Comparison of ENCODE assay signal across 8 cellular contexts in the genomic region with DNA sequence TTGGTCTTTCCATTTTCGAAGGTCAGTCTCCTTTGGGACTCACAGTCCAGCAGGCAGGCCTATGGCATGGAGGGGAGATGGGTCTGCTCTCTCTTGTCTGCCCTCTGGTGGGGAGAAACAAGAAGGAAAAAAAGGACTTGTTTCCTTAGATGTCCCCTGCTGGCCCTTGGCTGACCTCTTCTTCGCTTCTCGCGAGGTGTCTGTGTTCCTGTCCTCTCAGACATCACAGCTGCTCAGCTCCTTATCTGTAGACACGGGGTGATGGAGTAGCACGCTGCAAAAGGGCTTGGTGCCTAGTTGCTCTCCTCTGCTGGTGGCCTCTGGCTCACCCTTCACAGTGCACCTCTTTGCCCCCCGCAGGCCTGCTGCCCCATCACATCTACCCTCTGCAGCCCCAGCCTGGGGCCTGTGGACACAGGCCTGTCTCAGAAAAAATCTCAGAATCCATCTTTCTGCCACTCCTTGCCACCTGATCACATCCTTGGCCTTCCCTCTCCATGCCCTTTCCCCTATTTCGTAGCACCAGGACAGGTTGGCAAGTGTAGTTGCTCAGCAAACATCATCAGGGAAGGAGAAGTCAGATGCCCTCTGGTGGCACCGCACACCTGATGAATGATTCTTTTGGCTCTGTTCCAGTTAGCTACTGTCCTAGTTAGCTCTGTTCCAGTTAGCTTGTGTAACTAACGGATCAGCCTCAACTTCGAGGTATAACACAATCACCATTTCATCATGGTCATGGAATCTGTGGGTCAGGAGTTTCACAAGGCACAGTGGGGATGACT. TPM values are rescaled to one million over a fixed set of nuclear protein-coding genes. Genes with fewer than 3 reads are reported as not detected.
A peak's percentile ranks its signal among the peaks of the same experiment; 100 is the strongest.
DNase-seq lines count a peak whose midpoint lies in the region; ATAC-seq, FAIRE-seq and TF ChIP-seq lines count a peak whose summit lies in the region.

No MANE protein-coding gene starts in this region.

- peak; percentile 41 to 56 (median 50) for TF ChIP-seq CTCF in pancreas (IDR thresholded peaks at IDR 0.05)

- H3K27ac ChIP-seq in pancreas: peak overlapping the region in 1 of 4 donors; percentile 22

- peaks cover 4% of the 10 kb centered on the region for H3K27me3 ChIP-seq in adipocyte (replicated peaks; ENCODE audit: control insufficient read depth, insufficient read depth, low read length)
- H3K27me3 ChIP-seq in pancreas: no peaks in the 10 kb centered on the region

- H3K9ac ChIP-seq in adipocyte (ENCODE audit: low read length): no peak overlapping the region

- H3K36me3 ChIP-seq in adipocyte (ENCODE audit: control insufficient read depth, insufficient read depth, low read length, severe bottlenecking) (no peaks in the 10 kb centered on the region), pancreas (no peaks in the 10 kb centered on the region)

- H3K4me1 ChIP-seq in adipocyte (ENCODE audit: control insufficient read depth, insufficient read depth, low read length): peaks cover 25% of the 10 kb centered on the region
- H3K4me1 ChIP-seq in pancreas: peaks cover 0 to 6% (median 0%) of the 10 kb centered on the region in 3 donors

- DNase-seq in DMS 273 treated with DMSO at 0.1 percent for 48 hours (lab: John Stamatoyannopoulos, UW) (peak; percentile 64), HuH-7.5 (ENCODE audit: low spot score) (peak; percentile 68), OCI-M2 (lab: John Stamatoyannopoulos, UW; ENCODE audit: unreplicated experiment) (peak; percentile 13), adipocyte (ENCODE audit: low read depth) (peak; percentile 86), Right ventricle myocardium superior (peak; percentile 88), pancreas (peak in 4 of 6 donors; percentile 51 to 74 (median 64))

- no peaks in the 10 kb centered on the region for H3K9me3 ChIP-seq in adipocyte (ENCODE audit: control insufficient read depth, low read length)
- no peaks in the 10 kb centered on the region for H3K9me3 ChIP-seq in pancreas

- intact Hi-C loops in Right ventricle myocardium superior (cut with DNase I): loop anchor here (5.0 kb wide), 1 partner anchor 123 kb away; no protein-coding TSS in a partner anchor
- intact Hi-C loops in pancreas (cut with DNase I): loop anchor here in 2 of 3 donors (5.0 to 10.0 kb wide), 2 partner anchors 123 to 131 kb away; no protein-coding TSS in a partner anchor

- WGBS in pancreas, 2 donors: 24 to 26% methylated on average over 11 of the region's 11 CpGs

- no peak for FAIRE-seq in pancreas (lab: Jason Lieb, UNC)

- H3K4me3 ChIP-seq in adipocyte (ENCODE audit: low read length): no peak overlapping the region
- no peak overlapping the region for H3K4me3 ChIP-seq in pancreas

- ATAC-seq in Right ventricle myocardium superior (ENCODE audit: poor library complexity) (peak; percentile 93), pancreas (peak; percentile 92 to 98 (median 96)), HG02678 (IDR thresholded peaks at IDR 0.05; ENCODE audit: unreplicated experiment) (no peak), HG03045 (IDR thresholded peaks at IDR 0.05; ENCODE audit: unreplicated experiment) (no peak)

RNA-seq across cellular contexts. Expression of gene AK2, which starts 18.7 kb away (rescaled TPM):
- total RNA-seq in Right ventricle myocardium superior (124 TPM), pancreas (10 to 100 TPM; 42.6 to 78.7 (median 61.4) TPM)
- polyA plus RNA-seq in pancreas: 10 to 100 TPM; 40.5 to 64.4 TPM

RNA-seq across cellular contexts. Expression of gene AZIN2, which starts 25.6 kb away (rescaled TPM):
- total RNA-seq in Right ventricle myocardium superior (1.9 TPM), pancreas (1 to 10 TPM; 1.2 to 3.8 (median 2.1) TPM)
- 1 to 10 TPM; 2.4 to 5.0 TPM for polyA plus RNA-seq in pancreas

Comparison
In these comparisons a context has a peak if more than half of its experiments do, and no peak if none do; other contexts are left out.
1. DNase-seq: peak in every context shown above with its lines; median percentile 88 in Right ventricle myocardium superior; 86 in adipocyte; 68 in HuH-7.5; 64 in DMS 273 treated with DMSO at 0.1 percent for 48 hours; 64 in pancreas; 13 in OCI-M2.
2. ATAC-seq: peak in Right ventricle myocardium superior (single experiment) and pancreas (4 of 4); none in HG02678 (single experiment) and HG03045 (single experiment).